1 cellular context compared by ENCODE assay signal in the genomic region with DNA sequence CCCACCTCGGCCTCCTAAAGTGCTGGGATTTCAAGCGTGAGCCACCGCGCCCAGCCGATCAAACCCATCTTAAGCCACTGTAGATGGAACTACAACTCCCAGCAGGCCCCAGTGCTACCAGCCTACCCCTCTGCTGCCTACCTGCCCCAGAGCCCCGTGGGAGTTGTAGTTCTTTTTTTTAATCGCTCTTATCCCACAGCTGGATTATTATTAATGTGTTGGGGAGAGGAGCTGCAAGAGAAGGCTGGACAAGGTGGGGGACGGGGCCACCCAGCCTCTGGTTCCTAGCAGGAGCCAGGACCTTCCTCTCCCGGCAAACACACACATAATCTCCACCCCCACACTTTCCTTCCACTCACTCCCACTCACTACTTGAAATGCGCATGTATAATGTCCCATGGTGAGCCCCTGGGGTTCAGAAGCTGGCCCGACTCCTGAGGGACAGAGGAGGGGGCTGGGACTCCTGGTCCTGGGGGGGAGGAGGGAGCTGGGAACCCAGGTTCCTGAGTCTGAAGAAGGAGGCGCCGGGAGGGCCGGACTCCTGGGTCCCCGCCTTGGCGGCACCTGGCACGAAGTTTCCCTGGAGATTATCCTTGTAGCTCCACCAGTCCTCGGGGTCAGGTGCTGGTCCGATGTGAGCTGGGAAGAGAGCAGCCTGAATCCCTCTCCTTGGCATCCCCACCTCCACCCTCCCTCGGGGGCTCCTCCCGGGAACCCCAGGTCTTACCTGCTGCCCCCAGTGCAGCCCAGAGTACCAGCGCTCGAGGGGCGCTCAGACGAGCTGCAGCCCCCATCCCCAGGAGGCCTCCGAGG.
TF ChIP-seq lines count a peak whose summit lies in the region.

No MANE protein-coding gene starts in this region.

TF ChIP-seq in HepG2, 621 proteins besides CTCF, POLR2A, EP300 and RAD21 (continued from another document):
- TF ChIP-seq, protein P1, sequence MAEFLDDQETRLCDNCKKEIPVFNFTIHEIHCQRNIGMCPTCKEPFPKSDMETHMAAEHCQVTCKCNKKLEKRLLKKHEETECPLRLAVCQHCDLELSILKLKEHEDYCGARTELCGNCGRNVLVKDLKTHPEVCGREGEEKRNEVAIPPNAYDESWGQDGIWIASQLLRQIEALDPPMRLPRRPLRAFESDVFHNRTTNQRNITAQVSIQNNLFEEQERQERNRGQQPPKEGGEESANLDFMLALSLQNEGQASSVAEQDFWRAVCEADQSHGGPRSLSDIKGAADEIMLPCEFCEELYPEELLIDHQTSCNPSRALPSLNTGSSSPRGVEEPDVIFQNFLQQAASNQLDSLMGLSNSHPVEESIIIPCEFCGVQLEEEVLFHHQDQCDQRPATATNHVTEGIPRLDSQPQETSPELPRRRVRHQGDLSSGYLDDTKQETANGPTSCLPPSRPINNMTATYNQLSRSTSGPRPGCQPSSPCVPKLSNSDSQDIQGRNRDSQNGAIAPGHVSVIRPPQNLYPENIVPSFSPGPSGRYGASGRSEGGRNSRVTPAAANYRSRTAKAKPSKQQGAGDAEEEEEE (CRISPR knock-in tag; IDR thresholded peaks at IDR 0.05; ENCODE audit: borderline replicate concordance) = no peak
- TF ChIP-seq, protein P2, sequence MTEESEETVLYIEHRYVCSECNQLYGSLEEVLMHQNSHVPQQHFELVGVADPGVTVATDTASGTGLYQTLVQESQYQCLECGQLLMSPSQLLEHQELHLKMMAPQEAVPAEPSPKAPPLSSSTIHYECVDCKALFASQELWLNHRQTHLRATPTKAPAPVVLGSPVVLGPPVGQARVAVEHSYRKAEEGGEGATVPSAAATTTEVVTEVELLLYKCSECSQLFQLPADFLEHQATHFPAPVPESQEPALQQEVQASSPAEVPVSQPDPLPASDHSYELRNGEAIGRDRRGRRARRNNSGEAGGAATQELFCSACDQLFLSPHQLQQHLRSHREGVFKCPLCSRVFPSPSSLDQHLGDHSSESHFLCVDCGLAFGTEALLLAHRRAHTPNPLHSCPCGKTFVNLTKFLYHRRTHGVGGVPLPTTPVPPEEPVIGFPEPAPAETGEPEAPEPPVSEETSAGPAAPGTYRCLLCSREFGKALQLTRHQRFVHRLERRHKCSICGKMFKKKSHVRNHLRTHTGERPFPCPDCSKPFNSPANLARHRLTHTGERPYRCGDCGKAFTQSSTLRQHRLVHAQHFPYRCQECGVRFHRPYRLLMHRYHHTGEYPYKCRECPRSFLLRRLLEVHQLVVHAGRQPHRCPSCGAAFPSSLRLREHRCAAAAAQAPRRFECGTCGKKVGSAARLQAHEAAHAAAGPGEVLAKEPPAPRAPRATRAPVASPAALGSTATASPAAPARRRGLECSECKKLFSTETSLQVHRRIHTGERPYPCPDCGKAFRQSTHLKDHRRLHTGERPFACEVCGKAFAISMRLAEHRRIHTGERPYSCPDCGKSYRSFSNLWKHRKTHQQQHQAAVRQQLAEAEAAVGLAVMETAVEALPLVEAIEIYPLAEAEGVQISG (CRISPR knock-in tag; IDR thresholded peaks at IDR 0.05) = peak; percentile 77
- TF ChIP-seq FOXK1 (CRISPR knock-in tag; IDR thresholded peaks at IDR 0.05; ENCODE audit: borderline replicate concordance, low read depth) = no peak
- TF ChIP-seq, protein P3, sequence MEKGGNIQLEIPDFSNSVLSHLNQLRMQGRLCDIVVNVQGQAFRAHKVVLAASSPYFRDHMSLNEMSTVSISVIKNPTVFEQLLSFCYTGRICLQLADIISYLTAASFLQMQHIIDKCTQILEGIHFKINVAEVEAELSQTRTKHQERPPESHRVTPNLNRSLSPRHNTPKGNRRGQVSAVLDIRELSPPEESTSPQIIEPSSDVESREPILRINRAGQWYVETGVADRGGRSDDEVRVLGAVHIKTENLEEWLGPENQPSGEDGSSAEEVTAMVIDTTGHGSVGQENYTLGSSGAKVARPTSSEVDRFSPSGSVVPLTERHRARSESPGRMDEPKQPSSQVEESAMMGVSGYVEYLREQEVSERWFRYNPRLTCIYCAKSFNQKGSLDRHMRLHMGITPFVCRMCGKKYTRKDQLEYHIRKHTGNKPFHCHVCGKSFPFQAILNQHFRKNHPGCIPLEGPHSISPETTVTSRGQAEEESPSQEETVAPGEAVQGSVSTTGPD (CRISPR knock-in tag; IDR thresholded peaks at IDR 0.05) = no peak
- TF ChIP-seq YY1 (IDR thresholded peaks at IDR 0.05; ENCODE audit: insufficient read depth, insufficient replicate concordance, low read depth, low read length) = peak; percentile 40
- TF ChIP-seq TARDBP (CRISPR knock-in tag; IDR thresholded peaks at IDR 0.05) = no peak
- TF ChIP-seq, protein P4, sequence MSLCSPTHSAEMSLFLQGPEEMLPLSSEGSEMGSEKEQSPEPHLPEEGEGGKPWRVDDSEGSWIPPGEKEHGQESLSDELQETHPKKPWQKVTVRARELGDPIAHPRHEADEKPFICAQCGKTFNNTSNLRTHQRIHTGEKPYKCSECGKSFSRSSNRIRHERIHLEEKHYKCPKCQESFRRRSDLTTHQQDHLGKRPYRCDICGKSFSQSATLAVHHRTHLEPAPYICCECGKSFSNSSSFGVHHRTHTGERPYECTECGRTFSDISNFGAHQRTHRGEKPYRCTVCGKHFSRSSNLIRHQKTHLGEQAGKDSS (CRISPR knock-in tag; IDR thresholded peaks at IDR 0.05; ENCODE audit: borderline replicate concordance, low read depth) = no peak
- no peak for TF ChIP-seq FOXC1 (CRISPR knock-in tag; IDR thresholded peaks at IDR 0.05; ENCODE audit: borderline replicate concordance)
- no peak for TF ChIP-seq PLRG1 (conservative IDR thresholded peaks at IDR 0.05)
- no peak for TF ChIP-seq GATAD1 (CRISPR knock-in tag; IDR thresholded peaks at IDR 0.05)
- no peak for TF ChIP-seq KLF9 (CRISPR knock-in tag; IDR thresholded peaks at IDR 0.05; ENCODE audit: low read depth)
